In the genomic region with DNA sequence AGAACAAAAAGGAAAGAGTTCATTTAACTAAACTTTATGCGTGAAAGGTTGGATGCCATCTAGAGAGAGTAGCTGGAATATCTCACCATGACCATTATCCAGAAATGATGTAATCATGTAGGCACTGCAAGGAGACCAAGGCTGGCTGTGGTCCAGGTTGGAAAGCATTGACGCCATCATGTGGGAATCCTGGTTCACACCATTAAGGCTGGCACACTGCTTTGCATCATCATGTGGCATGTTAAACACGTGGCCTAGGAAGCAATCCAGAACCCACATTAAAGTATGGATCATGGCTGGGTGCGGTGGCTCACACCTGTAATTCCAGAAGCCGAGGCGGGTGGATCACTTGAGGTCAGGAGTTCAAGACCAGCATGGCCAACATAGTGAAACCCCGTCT, we compare ENCODE assay signal across 12 cellular contexts. TPM values are rescaled to one million over a fixed set of nuclear protein-coding genes. Genes with fewer than 3 reads are reported as not detected.
DNase-seq lines count a peak whose midpoint lies in the region; ATAC-seq and TF ChIP-seq lines count a peak whose summit lies in the region.
"Had no signal": no experiment of that assay in that cellular context is flagged by ENCODE, and none has a peak within 500 bp of the region (broad histone marks: within the 10 kb centered on the region; RNA-seq: fewer than 3 reads in every experiment).

No MANE protein-coding gene starts in this region.

- H3K4me1 ChIP-seq in ascending aorta: peaks cover 4 to 32% of the 10 kb centered on the region in 2 donors
- peaks cover 6% of the 10 kb centered on the region for H3K4me1 ChIP-seq in hepatocyte (ENCODE audit: insufficient read depth)

- no peaks in the 10 kb centered on the region for H3K27me3 ChIP-seq in ascending aorta
- no peaks in the 10 kb centered on the region for H3K27me3 ChIP-seq in hepatocyte

- H3K27ac ChIP-seq in ascending aorta (peak overlapping the region; percentile 94 to 98), hepatocyte (peak overlapping the region; percentile 32)
- H3K27ac ChIP-seq: 22Rv1, neural progenitor cell had no signal

- H3K9me2 ChIP-seq in hepatocyte (replicated peaks; ENCODE audit: insufficient read depth): no peaks in the 10 kb centered on the region

- H3K4me3 ChIP-seq in ascending aorta: peak overlapping the region; percentile 85 to 94
- H3K4me3 ChIP-seq in hepatocyte: no peak overlapping the region
- H3K4me3 ChIP-seq: neural progenitor cell had no signal

- peaks cover 44% of the 10 kb centered on the region for H3K79me2 ChIP-seq in hepatocyte

- no peak overlapping the region for H3K27ac Mint-ChIP-seq in type B pancreatic cell
- H3K27ac Mint-ChIP-seq: neural progenitor cell; stimulated activated memory B cell treated with anti-CD40 and anti-IgM and Interleukin-4, amounts not matched to agents 10 μg/mL and 1 μg/mL and 100 μg/mL, for 72 hours; T-helper 17 cell had no signal

- H3K4me1 Mint-ChIP-seq in type B pancreatic cell (ENCODE audit: unreplicated experiment): peaks cover 32% of the 10 kb centered on the region

- peak; percentile 29 for DNase-seq in DMS 273 (lab: John Stamatoyannopoulos, UW; ENCODE audit: unreplicated experiment)
- DNase-seq in DMS 273 treated with DMSO at 0.1 percent for 48 hours (lab: John Stamatoyannopoulos, UW): no peak
- peak in 1 of 2 donors; percentile 90 for DNase-seq in ascending aorta (ENCODE audit: low spot score in 2 of 2)
- DNase-seq in hepatocyte (ENCODE audit: low spot score): peak; percentile 65
- DNase-seq in type B pancreatic cell (ENCODE audit: extremely low spot score, unreplicated experiment): no peak
- no peak for DNase-seq in activated T-cell treated with anti-CD3 and anti-CD28 coated beads, Interleukin-2, amount 50 U/mL, for 1 hour
- no peak for DNase-seq in NCI-H128 (lab: John Stamatoyannopoulos, UW; ENCODE audit: unreplicated experiment)
- DNase-seq: T-helper 17 cell had no signal

- peaks cover 66% of the 10 kb centered on the region for H4K20me1 ChIP-seq in hepatocyte (ENCODE audit: insufficient read depth, poor library complexity, severe bottlenecking)

- H2AFZ ChIP-seq in hepatocyte: no peak overlapping the region
- H2AFZ ChIP-seq: neural progenitor cell had no signal

- peaks cover 58% of the 10 kb centered on the region for H3K36me3 Mint-ChIP-seq in type B pancreatic cell
- H3K36me3 Mint-ChIP-seq: stimulated activated memory B cell treated with anti-CD40 and anti-IgM and Interleukin-4, amounts not matched to agents 10 μg/mL and 1 μg/mL and 100 μg/mL, for 72 hours had no signal

- no peaks in the 10 kb centered on the region for H3K9me3 Mint-ChIP-seq in type B pancreatic cell
- H3K9me3 Mint-ChIP-seq: neural progenitor cell; stimulated activated memory B cell treated with anti-CD40 and anti-IgM and Interleukin-4, amounts not matched to agents 10 μg/mL and 1 μg/mL and 100 μg/mL, for 72 hours had no signal

- H3K4me2 ChIP-seq in hepatocyte: peak overlapping the region; percentile 90
- H3K4me2 ChIP-seq: neural progenitor cell had no signal

- H3K36me3 ChIP-seq in ascending aorta (peaks cover 59 to 66% of the 10 kb centered on the region in 2 donors), hepatocyte (replicated peaks; ENCODE audit: insufficient read depth, low read depth) (peaks cover 12% of the 10 kb centered on the region)

- H3K4me3 Mint-ChIP-seq in type B pancreatic cell: peak overlapping the region; percentile 72
- H3K4me3 Mint-ChIP-seq: stimulated activated memory B cell treated with anti-CD40 and anti-IgM and Interleukin-4, amounts not matched to agents 10 μg/mL and 1 μg/mL and 100 μg/mL, for 72 hours; T-helper 17 cell had no signal

- no peak for ATAC-seq in GM21786 (IDR thresholded peaks at IDR 0.05; ENCODE audit: unreplicated experiment)
- ATAC-seq: stimulated activated memory B cell treated with anti-CD40 and anti-IgM and Interleukin-4, amounts not matched to agents 10 μg/mL and 1 μg/mL and 100 μg/mL, for 72 hours; T-helper 17 cell had no signal

- TF ChIP-seq CTCF in ascending aorta (IDR thresholded peaks at IDR 0.05) (peak in 2 of 3 experiments; percentile 18 to 21), hepatocyte (IDR thresholded peaks at IDR 0.05; ENCODE audit: poor library complexity) (no peak), type B pancreatic cell (conservative IDR thresholded peaks at IDR 0.05) (no peak)

- H3K9me3 ChIP-seq in ascending aorta (no peaks in the 10 kb centered on the region), hepatocyte (ENCODE audit: low read depth) (no peaks in the 10 kb centered on the region)

- intact Hi-C loops in ascending aorta (cut with DNase I): loop anchor here (5.0 to 10.0 kb wide), 5 partner anchors 44 to 1964 kb away; a partner anchor contains a TSS

- WGBS in hepatocyte (ENCODE audit: low lambda C conversion rate, missing lambda C conversion rate): 67% methylated on average over 7 of the region's 7 CpGs

- H3K27me3 Mint-ChIP-seq in type B pancreatic cell: peaks cover 4% of the 10 kb centered on the region

RNA-seq across cellular contexts. Expression of a gene that starts 4.3 kb away (rescaled TPM):
- total RNA-seq in ascending aorta (672 TPM), hepatocyte (110 and 113 TPM in 2 replicates), type B pancreatic cell (ENCODE audit: low replicate concordance) (34.9 and 77.3 TPM in 2 replicates)
- polyA plus RNA-seq in hepatocyte: 136 and 144 TPM in 2 replicates
- total RNA-seq: T-helper 17 cell had no signal

Comparison
In these comparisons a context has a peak if more than half of its experiments do, and no peak if none do; other contexts are left out.
1. DNase-seq: peak in DMS 273 (single experiment) and hepatocyte (single experiment); none in DMS 273 treated with DMSO at 0.1 percent for 48 hours (single experiment), type B pancreatic cell (single experiment), activated T-cell treated with anti-CD3 and anti-CD28 coated beads, Interleukin-2, amount 50 U/mL, for 1 hour (single experiment) and NCI-H128 (single experiment).
2. CTCF ChIP-seq: peak in ascending aorta (2 of 3); none in hepatocyte (single experiment) and type B pancreatic cell (single experiment).